Comparison of ENCODE assay signal across 8 cellular contexts in the genomic region with DNA sequence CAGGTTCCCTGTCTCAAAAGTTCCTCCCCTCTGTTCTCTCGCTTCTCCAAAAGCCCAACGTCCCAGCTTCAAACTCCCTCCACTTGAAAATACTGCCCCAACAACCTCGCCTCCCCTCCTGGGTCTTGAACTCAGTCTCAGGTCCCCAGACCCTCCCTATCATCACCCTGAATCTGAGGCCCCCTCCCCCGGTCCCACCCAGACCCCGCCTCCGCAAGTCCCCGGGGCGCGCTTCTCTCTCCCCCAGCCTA. TPM values are rescaled to one million over a fixed set of nuclear protein-coding genes. Genes with fewer than 3 reads are reported as not detected.
DNase-seq lines count a peak whose midpoint lies in the region; ATAC-seq and TF ChIP-seq lines count a peak whose summit lies in the region.

No MANE protein-coding gene starts in this region.

- no peaks in the 10 kb centered on the region for H3K27me3 Mint-ChIP-seq in activated naive CD8-positive, alpha-beta T cell treated with anti-CD3 and anti-CD28 coated beads, Interleukin-2, amount 10 ng/mL, durations not matched to agents 7 days and 5 days

- H3K4me1 ChIP-seq in HUES48 (ENCODE audit: control insufficient read depth, insufficient read depth, low read length), result peaks cover 16% of the 10 kb centered on the region; the same call in 1 of the 2 replicates
- peaks cover 17% of the 10 kb centered on the region for H3K4me1 ChIP-seq in iPS-18a (ENCODE audit: control insufficient read depth, low read depth, low read length)

- no peaks in the 10 kb centered on the region for H3K9me3 Mint-ChIP-seq in activated naive CD8-positive, alpha-beta T cell treated with anti-CD3 and anti-CD28 coated beads, Interleukin-2, amount 10 ng/mL, durations not matched to agents 7 days and 5 days

- H3K36me3 Mint-ChIP-seq in activated naive CD8-positive, alpha-beta T cell treated with anti-CD3 and anti-CD28 coated beads, Interleukin-2, amount 10 ng/mL, durations not matched to agents 7 days and 5 days, result peaks cover 9% of the 10 kb centered on the region

- no peaks in the 10 kb centered on the region for H3K27me3 ChIP-seq in GM06990 (replicated peaks; ENCODE audit: control insufficient read depth, insufficient read depth, low read length)
- no peaks in the 10 kb centered on the region for H3K27me3 ChIP-seq in HUES48 (ENCODE audit: control insufficient read depth, insufficient read depth, low read length)
- H3K27me3 ChIP-seq in iPS-18a (ENCODE audit: control insufficient read depth, insufficient read depth, low read length), result no peaks in the 10 kb centered on the region

- peak overlapping the region; percentile 96 for H3K4me3 Mint-ChIP-seq in activated naive CD8-positive, alpha-beta T cell treated with anti-CD3 and anti-CD28 coated beads, Interleukin-2, amount 10 ng/mL, durations not matched to agents 7 days and 5 days

- H3K4me3 ChIP-seq in GM06990 (replicated peaks; ENCODE audit: low read depth, low read length) (peak overlapping the region; percentile 83), HUES48 (ENCODE audit: low read depth, low read length) (peak overlapping the region; percentile 99), iPS-18a (ENCODE audit: low read length) (peak overlapping the region; percentile 75)

- POLR2A ChIA-PET in activated naive CD8-positive, alpha-beta T cell treated with anti-CD3 and anti-CD28 coated beads, Interleukin-2, amount 10 ng/mL, durations not matched to agents 7 days and 5 days (lab: Charles Lee), result interaction anchor here (1.0 to 3.3 kb wide), 11 partner anchors 10 to 158 kb away, joined by 3 to 35 read pairs (median 5); a partner anchor contains a TSS
- POLR2A ChIA-PET in HEK293T (lab: Yijun Ruan, JAX), result interaction anchor here (1.0 to 5.8 kb wide), 14 partner anchors 10 to 166 kb away, joined by 3 to 57 read pairs (median 8); a partner anchor contains a TSS

- H3K9ac ChIP-seq in HUES48 (ENCODE audit: low read depth, low read length) (peak overlapping the region; percentile 95), iPS-18a (ENCODE audit: low read length) (peak overlapping the region; percentile 88)

- H3K27ac ChIP-seq in HUES48 (ENCODE audit: low read depth, low read length), result peak overlapping the region; percentile 97
- peak overlapping the region; percentile 70 for H3K27ac ChIP-seq in iPS-18a (ENCODE audit: low read length)

- DNase-seq in GM06990 (ENCODE audit: extremely low read depth, insufficient read length) (no peak), HEK293T (ENCODE audit: extremely low spot score) (no peak), HT-29 (ENCODE audit: low spot score) (no peak)
- DNase-seq in activated naive CD8-positive, alpha-beta T cell treated with anti-CD3 and anti-CD28 coated beads, Interleukin-2, amount 10 ng/mL, durations not matched to agents 7 days and 5 days, result no peak
- DNase-seq in stimulated activated naive CD8-positive, alpha-beta T cell treated with anti-CD3 and anti-CD28 coated beads, Interleukin-15, Interleukin-2, amounts not matched to agents 100 U/mL and 50 U/mL, for 24 hours, result no peak
- no peak for DNase-seq in stimulated activated CD4-positive, alpha-beta T cell treated with anti-CD3 and anti-CD28 coated beads, Interleukin-2, amount 100 ng/mL, for 48 hours

- H3K36me3 ChIP-seq in GM06990 (ENCODE audit: control insufficient read depth, insufficient read depth, low read length) (peaks cover 9% of the 10 kb centered on the region), HUES48 (ENCODE audit: control insufficient read depth, insufficient read depth, low read length) (peaks cover 26% of the 10 kb centered on the region), iPS-18a (ENCODE audit: control insufficient read depth, low read depth, low read length) (peaks cover 19% of the 10 kb centered on the region)

- TF ChIP-seq CTCF in GM06990 (IDR thresholded peaks at IDR 0.05; ENCODE audit: insufficient read depth, low read length, poor library complexity, severe bottlenecking), result no peak

- H3K4me1 Mint-ChIP-seq in activated naive CD8-positive, alpha-beta T cell treated with anti-CD3 and anti-CD28 coated beads, Interleukin-2, amount 10 ng/mL, durations not matched to agents 7 days and 5 days, result peaks cover 16% of the 10 kb centered on the region

- peak; percentile 3 for ATAC-seq in activated naive CD8-positive, alpha-beta T cell treated with anti-CD3 and anti-CD28 coated beads, Interleukin-2, amount 10 ng/mL, durations not matched to agents 7 days and 5 days (ENCODE audit: low read depth)
- peak; percentile 1 for ATAC-seq in stimulated activated naive CD8-positive, alpha-beta T cell treated with anti-CD3 and anti-CD28 coated beads, Interleukin-15, Interleukin-2, amounts not matched to agents 100 U/mL and 50 U/mL, for 24 hours

- CTCF ChIA-PET in HEK293T (lab: Yijun Ruan, JAX), result interaction anchor here (1.4 kb wide), 1 partner anchor 191 kb away, joined by 3 read pairs; no protein-coding TSS in a partner anchor

- H3K9me3 ChIP-seq in HUES48 (ENCODE audit: control insufficient read depth, insufficient read depth, low read length), result no peaks in the 10 kb centered on the region
- H3K9me3 ChIP-seq in iPS-18a (ENCODE audit: control insufficient read depth, low read depth, low read length), result no peaks in the 10 kb centered on the region

- peak overlapping the region; percentile 96 for H3K27ac Mint-ChIP-seq in activated naive CD8-positive, alpha-beta T cell treated with anti-CD3 and anti-CD28 coated beads, Interleukin-2, amount 10 ng/mL, durations not matched to agents 7 days and 5 days

TF ChIP-seq in HEK293T, 16 proteins besides CTCF, POLR2A, EP300 and RAD21:
- TF ChIP-seq SP1 (IDR thresholded peaks at IDR 0.05), result no peak
- TF ChIP-seq ELF4 (IDR thresholded peaks at IDR 0.05), result no peak
- no peak for TF ChIP-seq ARNT (IDR thresholded peaks at IDR 0.05)
- no peak for TF ChIP-seq SUZ12 (IDR thresholded peaks at IDR 0.05)
- TF ChIP-seq CTBP1 (IDR thresholded peaks at IDR 0.05; ENCODE audit: borderline replicate concordance), result no peak
- TF ChIP-seq TARDBP (IDR thresholded peaks at IDR 0.05), result no peak
- TF ChIP-seq FOXM1 (IDR thresholded peaks at IDR 0.05; ENCODE audit: borderline replicate concordance), result no peak
- no peak for TF ChIP-seq HDGF (IDR thresholded peaks at IDR 0.05; ENCODE audit: borderline replicate concordance)
- no peak for TF ChIP-seq NFRKB (IDR thresholded peaks at IDR 0.05)
- no peak for TF ChIP-seq BHLHE40 (IDR thresholded peaks at IDR 0.05; ENCODE audit: borderline replicate concordance)
- TF ChIP-seq, protein P1, sequence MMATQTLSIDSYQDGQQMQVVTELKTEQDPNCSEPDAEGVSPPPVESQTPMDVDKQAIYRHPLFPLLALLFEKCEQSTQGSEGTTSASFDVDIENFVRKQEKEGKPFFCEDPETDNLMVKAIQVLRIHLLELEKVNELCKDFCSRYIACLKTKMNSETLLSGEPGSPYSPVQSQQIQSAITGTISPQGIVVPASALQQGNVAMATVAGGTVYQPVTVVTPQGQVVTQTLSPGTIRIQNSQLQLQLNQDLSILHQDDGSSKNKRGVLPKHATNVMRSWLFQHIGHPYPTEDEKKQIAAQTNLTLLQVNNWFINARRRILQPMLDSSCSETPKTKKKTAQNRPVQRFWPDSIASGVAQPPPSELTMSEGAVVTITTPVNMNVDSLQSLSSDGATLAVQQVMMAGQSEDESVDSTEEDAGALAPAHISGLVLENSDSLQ (IDR thresholded peaks at IDR 0.05), result no peak
- no peak for TF ChIP-seq FOXA1 (IDR thresholded peaks at IDR 0.05)
- no peak for TF ChIP-seq FOXK2 (IDR thresholded peaks at IDR 0.05)
- no peak for TF ChIP-seq L3MBTL2 (conservative IDR thresholded peaks at IDR 0.05)

RNA-seq across cellular contexts. Expression of a gene that starts 0.3 kb away (rescaled TPM):
- total RNA-seq in activated naive CD8-positive, alpha-beta T cell treated with anti-CD3 and anti-CD28 coated beads, Interleukin-2, amount 10 ng/mL, durations not matched to agents 7 days and 5 days, result 10 to 100 TPM; 12.9 to 13.5 TPM
- 23.4 and 30.6 TPM in 2 replicates for total RNA-seq in HT-29 (2014; rRNA removed; shearing (Covaris generic))

RNA-seq across cellular contexts. Expression of a gene that starts 18.1 kb away (rescaled TPM):
- total RNA-seq in activated naive CD8-positive, alpha-beta T cell treated with anti-CD3 and anti-CD28 coated beads, Interleukin-2, amount 10 ng/mL, durations not matched to agents 7 days and 5 days, result 1 to 10 TPM; 7.3 to 7.9 TPM
- total RNA-seq in HT-29 (2014; rRNA removed; shearing (Covaris generic)), result 32.1 and 32.7 TPM in 2 replicates

RNA-seq across cellular contexts. Expression of a gene that starts 21.7 kb away (rescaled TPM):
- total RNA-seq in activated naive CD8-positive, alpha-beta T cell treated with anti-CD3 and anti-CD28 coated beads, Interleukin-2, amount 10 ng/mL, durations not matched to agents 7 days and 5 days, result 10 to 100 TPM; 20.4 to 21.5 TPM
- total RNA-seq in HT-29 (2014; rRNA removed; shearing (Covaris generic)), result 201 and 206 TPM in 2 replicates

RNA-seq across cellular contexts. Expression of a gene that starts 22.9 kb away (rescaled TPM):
- under 1 TPM; 0.39 to 0.40 TPM for total RNA-seq in activated naive CD8-positive, alpha-beta T cell treated with anti-CD3 and anti-CD28 coated beads, Interleukin-2, amount 10 ng/mL, durations not matched to agents 7 days and 5 days
- total RNA-seq in HT-29 (2014; rRNA removed; shearing (Covaris generic)), result 0.23 and 1.3 TPM in 2 replicates

RNA-seq across cellular contexts. Expression of a gene that starts 30.7 kb away (rescaled TPM):
- total RNA-seq in activated naive CD8-positive, alpha-beta T cell treated with anti-CD3 and anti-CD28 coated beads, Interleukin-2, amount 10 ng/mL, durations not matched to agents 7 days and 5 days, result 1 to 10 TPM; 2.3 to 2.5 TPM
- total RNA-seq in HT-29 (2014; rRNA removed; shearing (Covaris generic)), result 1.3 and 1.8 TPM in 2 replicates
